35 cellular contexts compared by ENCODE assay signal in genomic region chr15:73389539-73389938, GRCh38. TPM values are rescaled to one million over a fixed set of nuclear protein-coding genes. Genes with fewer than 3 reads are reported as not detected.
DNase-seq lines count a peak whose midpoint lies in the region; ATAC-seq, FAIRE-seq and TF ChIP-seq lines count a peak whose summit lies in the region.
"Had no signal": no experiment of that assay in that cellular context is flagged by ENCODE, and none has a peak within 500 bp of the region (broad histone marks: within the 10 kb centered on the region; RNA-seq: fewer than 3 reads in every experiment).

No MANE protein-coding gene starts in this region.

- no peak for FAIRE-seq in kidney (lab: Jason Lieb, UNC)
- FAIRE-seq: keratinocyte had no signal

- H3K4me1 ChIP-seq in right cardiac atrium (ENCODE audit: control insufficient read depth, insufficient read depth, low read length) (peaks cover 2% of the 10 kb centered on the region), kidney (ENCODE audit: control insufficient read depth in 1 of 2, insufficient read depth in 1 of 2, low read depth in 1 of 2, low read length in 2 of 2) (no peaks in the 10 kb centered on the region)
- H3K4me1 ChIP-seq: foreskin keratinocyte, prostate gland, tibial nerve had no signal

- no peak overlapping the region for H3K9ac ChIP-seq in kidney (ENCODE audit: low read length in 2 of 2)
- H3K9ac ChIP-seq: SK-N-SH had no signal

- H3K27me3 ChIP-seq in right cardiac atrium (ENCODE audit: control insufficient read depth, insufficient read depth): no peaks in the 10 kb centered on the region
- H3K27me3 ChIP-seq: tibial nerve had no signal

- DNase-seq in D341Med (ENCODE audit: low spot score): peak; percentile 15
- DNase-seq in NCI-H226: peak; percentile 94
- DNase-seq in right cardiac atrium: peak in 1 of 3 donors; percentile 65
- DNase-seq in mucosa of gallbladder (ENCODE audit: low spot score): peak; percentile 58
- no peak for DNase-seq in MCF 10A (ENCODE audit: unreplicated experiment)
- no peak for DNase-seq in kidney
- DNase-seq: activated CD4-positive, alpha-beta T cell treated with anti-CD3 and anti-CD28 coated beads for 1 hour; activated CD8-positive, alpha-beta T cell treated with anti-CD3 and anti-CD28 coated beads for 36 hours; anterior cingulate cortex; caudate nucleus; DMS53; foreskin keratinocyte; GDM1; H9; hypothalamus; NCI-H1436; NCI-H510A; SK-N-SH; stimulated activated CD4-positive, alpha-beta T cell treated with anti-CD3 and anti-CD28 coated beads, Interleukin-1b, Interleukin-23, amount 100 ng/mL, for 48 hours; stimulated activated CD8-positive, alpha-beta memory T cell treated with anti-CD3 and anti-CD28 coated beads, Interleukin-4, amount 100 ng/mL, for 48 hours; T-helper 17 cell had no signal

- WGBS in right cardiac atrium: 25% methylated on average over 2 of the region's 2 CpGs

- peaks cover 6% of the 10 kb centered on the region for H3K36me3 Mint-ChIP-seq in MCF 10A (ENCODE audit: insufficient read depth, unreplicated experiment)
- H3K36me3 Mint-ChIP-seq: activated naive CD4-positive, alpha-beta T cell treated with anti-CD3 and anti-CD28 coated beads, Interleukin-2, amount 50 U/mL, for 72 hours had no signal

- TF ChIP-seq CTCF in MCF 10A (IDR thresholded peaks at IDR 0.05; ENCODE audit: unreplicated experiment) (no peak), kidney (IDR thresholded peaks at IDR 0.05; ENCODE audit: borderline replicate concordance, extremely low read depth, insufficient read depth) (no peak)

- ATAC-seq in right cardiac atrium (peak; percentile 72), HG03432 (IDR thresholded peaks at IDR 0.05; ENCODE audit: unreplicated experiment) (no peak), HG03378 (IDR thresholded peaks at IDR 0.05; ENCODE audit: unreplicated experiment) (no peak)
- ATAC-seq: activated CD8-positive, alpha-beta T cell treated with anti-CD3 and anti-CD28 coated beads for 36 hours; activated naive CD4-positive, alpha-beta T cell treated with anti-CD3 and anti-CD28 coated beads, Interleukin-2, amount 50 U/mL, for 72 hours; foreskin keratinocyte; T-helper 17 cell had no signal

- no peak overlapping the region for H3K4me3 Mint-ChIP-seq in MCF 10A (ENCODE audit: unreplicated experiment)
- H3K4me3 Mint-ChIP-seq: activated CD8-positive, alpha-beta T cell treated with anti-CD3 and anti-CD28 coated beads for 36 hours; H9; T-helper 17 cell had no signal

- CTCF ChIA-PET in MCF 10A (lab: Yijun Ruan, JAX): no interaction called here

- H3K9me3 ChIP-seq in right cardiac atrium (ENCODE audit: control insufficient read depth, low read length) (no peaks in the 10 kb centered on the region), kidney (ENCODE audit: control insufficient read depth in 1 of 2, low read length in 2 of 2) (no peaks in the 10 kb centered on the region)
- H3K9me3 ChIP-seq: esophagus muscularis mucosa, prostate gland, SK-N-SH, tibial nerve had no signal

- H3K9me3 Mint-ChIP-seq in MCF 10A (ENCODE audit: unreplicated experiment): no peaks in the 10 kb centered on the region
- H3K9me3 Mint-ChIP-seq: activated CD8-positive, alpha-beta T cell treated with anti-CD3 and anti-CD28 coated beads for 36 hours; activated naive CD4-positive, alpha-beta T cell treated with anti-CD3 and anti-CD28 coated beads, Interleukin-2, amount 50 U/mL, for 72 hours; activated T-helper 2 cell treated with anti-CD3 and anti-CD28 coated beads, Interferon-gamma antibody, Interleukin-2, Interleukin-4, amounts not matched to agents 10 μg/mL and 5 μg/mL and 100 μg/mL, durations not matched to agents 14 hours and 24 hours and 36 hours; H9 had no signal

- no peaks in the 10 kb centered on the region for H3K36me3 ChIP-seq in kidney (ENCODE audit: control insufficient read depth in 1 of 2, insufficient read depth in 2 of 2, low read length in 2 of 2)
- H3K36me3 ChIP-seq: esophagus muscularis mucosa, prostate gland, tibial nerve had no signal

- intact Hi-C loops in right cardiac atrium (cut with DNase I): no loop called here
- intact Hi-C loops in MCF 10A (cut with micrococcal nuclease): no loop called here
- intact Hi-C loops in kidney (cut with DNase I): no loop called here

- no peak overlapping the region for H3K27ac Mint-ChIP-seq in MCF 10A (ENCODE audit: low read depth, unreplicated experiment)
- H3K27ac Mint-ChIP-seq: activated CD8-positive, alpha-beta T cell treated with anti-CD3 and anti-CD28 coated beads for 36 hours; activated naive CD4-positive, alpha-beta T cell treated with anti-CD3 and anti-CD28 coated beads, Interleukin-2, amount 50 U/mL, for 72 hours; activated T-helper 2 cell treated with anti-CD3 and anti-CD28 coated beads, Interferon-gamma antibody, Interleukin-2, Interleukin-4, amounts not matched to agents 10 μg/mL and 5 μg/mL and 100 μg/mL, durations not matched to agents 14 hours and 24 hours and 36 hours; H9; T-helper 17 cell had no signal

- no TSS peak for BruUV-seq in MCF 10A (replicated peaks; lab: Mats Ljungman, UMichigan)

- peaks cover 53% of the 10 kb centered on the region for H3K27me3 Mint-ChIP-seq in MCF 10A (ENCODE audit: insufficient read depth, unreplicated experiment)

- H3K4me1 Mint-ChIP-seq in MCF 10A (ENCODE audit: insufficient read depth, unreplicated experiment): peaks cover 7% of the 10 kb centered on the region
- H3K4me1 Mint-ChIP-seq: T-helper 17 cell had no signal

- H3K4me3 ChIP-seq in right cardiac atrium (ENCODE audit: low read length) (no peak overlapping the region), kidney (ENCODE audit: low read length in 2 of 2) (no peak overlapping the region)
- H3K4me3 ChIP-seq: esophagus muscularis mucosa, prostate gland, tibial nerve had no signal

- POLR2A ChIA-PET in MCF 10A (lab: Yijun Ruan, JAX): no interaction called here

- peak overlapping the region; percentile 62 for H3K27ac ChIP-seq in right cardiac atrium (ENCODE audit: low read length)
- H3K27ac ChIP-seq in kidney (ENCODE audit: low read depth in 2 of 2, low read length in 2 of 2): no peak overlapping the region
- H3K27ac ChIP-seq: esophagus muscularis mucosa, foreskin keratinocyte, prostate gland, RWPE1, tibial nerve had no signal

RNA-seq across cellular contexts. Expression of gene HCN4, which starts 20.8 kb away (rescaled TPM):
- 10 to 100 TPM; 37.1 to 61.7 (median 48.7) TPM for total RNA-seq in right cardiac atrium
- 25.7 TPM for polyA plus RNA-seq in right cardiac atrium
- 1.3 TPM for total RNA-seq in mucosa of gallbladder
- not detected in 2 replicates for total RNA-seq in MCF 10A (2022)
- total RNA-seq in kidney: 0.50 TPM
- 0.15 TPM for polyA plus RNA-seq in kidney (ENCODE audit: insufficient read depth, low read depth, low replicate concordance)
- total RNA-seq: activated CD8-positive, alpha-beta T cell treated with anti-CD3 and anti-CD28 coated beads for 36 hours; lung microvascular endothelial cell; myocyte; OCI-LY7; T-helper 17 cell; tibial nerve had no signal
- polyA plus RNA-seq: BJ, foreskin keratinocyte, keratinocyte, SK-N-SH had no signal

RNA-seq across cellular contexts. Expression of gene REC114, which starts 53.4 kb away (rescaled TPM):
- total RNA-seq in right cardiac atrium (10 to 100 TPM in 1 of 4 donors, 1 to 10 TPM in 3; 3.4 to 12.1 (median 6.1) TPM), mucosa of gallbladder (not detected), MCF 10A (2022) (not detected in 2 replicates), kidney (not detected)
- polyA plus RNA-seq in right cardiac atrium (2.6 TPM), kidney (ENCODE audit: insufficient read depth, low read depth, low replicate concordance) (not detected)
- total RNA-seq: activated CD8-positive, alpha-beta T cell treated with anti-CD3 and anti-CD28 coated beads for 36 hours; activated naive CD4-positive, alpha-beta T cell treated with anti-CD3 and anti-CD28 coated beads, Interleukin-2, amount 50 U/mL, for 72 hours; activated T-helper 2 cell treated with anti-CD3 and anti-CD28 coated beads, Interferon-gamma antibody, Interleukin-2, Interleukin-4, amounts not matched to agents 10 μg/mL and 5 μg/mL and 100 μg/mL, durations not matched to agents 14 hours and 24 hours and 36 hours; esophagus muscularis mucosa; foreskin keratinocyte; H9; lung microvascular endothelial cell; myocyte; OCI-LY7; skeletal muscle tissue; T-helper 17 cell; tibial nerve had no signal
- polyA plus RNA-seq: BJ, foreskin keratinocyte, keratinocyte, SK-N-SH had no signal

Comparison
In these comparisons a context has a peak if more than half of its experiments do, and no peak if none do; other contexts are left out.
1. DNase-seq: peak in D341Med (single experiment), NCI-H226 (single experiment) and mucosa of gallbladder (single experiment); none in MCF 10A (single experiment) and kidney (single experiment).
2. ATAC-seq: peak in right cardiac atrium (2 of 2); none in HG03432 (single experiment) and HG03378 (single experiment).
3. RNA of gene HCN4, which starts 20.8 kb away (total RNA-seq): 37.1 to 61.7 TPM in right cardiac atrium; 1.3 TPM in mucosa of gallbladder (single experiment), 0.50 TPM in kidney (single experiment) and not detected in MCF 10A; every median in the first group is over 10 times any median in the second.